Comparison of ENCODE assay signal across 8 cellular contexts in the genomic region with DNA sequence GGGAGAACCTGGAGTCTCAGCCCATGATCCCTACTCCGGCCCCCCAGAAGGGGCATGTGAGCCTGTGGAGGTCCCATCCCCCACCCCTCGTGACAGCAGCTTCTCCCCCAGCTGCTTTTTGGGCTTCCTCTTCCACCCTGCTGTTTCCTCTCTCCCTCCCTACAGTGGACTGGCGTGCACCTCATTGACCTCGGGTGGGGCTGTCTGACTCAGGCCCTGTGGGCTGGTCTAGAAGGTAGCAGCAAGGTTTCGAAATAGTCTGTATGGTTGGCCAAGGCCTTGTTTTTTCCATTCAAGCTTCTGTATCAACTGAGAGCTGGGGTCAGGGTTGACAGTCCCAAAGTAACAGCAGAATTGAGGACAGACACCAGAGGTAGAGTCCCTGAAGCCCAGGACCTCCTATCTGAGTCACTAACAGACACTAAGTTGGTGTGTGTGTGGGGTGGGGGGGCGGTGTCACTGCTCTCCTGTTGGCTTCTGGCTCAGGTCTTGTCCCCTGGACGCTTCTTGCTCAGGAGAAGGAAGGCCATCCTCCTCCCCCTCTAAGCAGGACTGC. TPM values are rescaled to one million over a fixed set of nuclear protein-coding genes. Genes with fewer than 3 reads are reported as not detected.
DNase-seq lines count a peak whose midpoint lies in the region; ATAC-seq and TF ChIP-seq lines count a peak whose summit lies in the region.

No MANE protein-coding gene starts in this region.

- peak overlapping the region in 1 of 2 experiments; percentile 37; a peak in 2 of 4 replicates for H3K4me3 ChIP-seq in HCT116 (replicated peaks in 1 of 2; ENCODE audit: low read depth in 1 of 2, low read length in 2 of 2)
- peak overlapping the region; percentile 38 for H3K4me3 ChIP-seq in Loucy (ENCODE audit: low read length, poor library complexity, severe bottlenecking)
- H3K4me3 ChIP-seq in mammary epithelial cell (replicated peaks in 1 of 3; ENCODE audit: insufficient read depth in 1 of 3, low read depth in 2 of 3, low read length in 3 of 3): no peak overlapping the region
- H3K4me3 ChIP-seq in lower leg skin (ENCODE audit: low read depth, poor library complexity, severe bottlenecking): no peak overlapping the region
- no peak overlapping the region for H3K4me3 ChIP-seq in vagina

- in situ Hi-C loops in mammary epithelial cell (cut with MboI; ENCODE audit: low sequenced_read_pairs in 2 of 2): no loop called here

- H3K79me2 ChIP-seq in HCT116 (ENCODE audit: insufficient read depth, low read length) (no peaks in the 10 kb centered on the region), Loucy (ENCODE audit: insufficient read depth, low read length) (no peaks in the 10 kb centered on the region), mammary epithelial cell (ENCODE audit: insufficient read depth, low read length) (peaks cover 33% of the 10 kb centered on the region)

- 23% methylated on average over 6 of the region's 7 CpGs for WGBS in mammary epithelial cell (ENCODE audit: low coverage, missing lambda C conversion rate)
- 48 to 49% methylated on average over 7 of the region's 7 CpGs for WGBS in lower leg skin, 2 donors

- POLR2A ChIA-PET in HCT116 (lab: Charles Lee): interaction anchor here (1.6 to 1.8 kb wide), 2 partner anchors 12 to 41 kb away, joined by 4 to 7 read pairs; a partner anchor contains a TSS

- H3K4me1 ChIP-seq in HCT116 (ENCODE audit: control insufficient read depth in 1 of 2, insufficient read depth in 2 of 2, low read length in 2 of 2): peaks cover 20 to 42% of the 10 kb centered on the region in 2 experiments
- H3K4me1 ChIP-seq in Loucy (ENCODE audit: insufficient read depth, low read length, poor library complexity, severe bottlenecking): peaks cover 29% of the 10 kb centered on the region
- peaks cover 45% of the 10 kb centered on the region for H3K4me1 ChIP-seq in mammary epithelial cell (ENCODE audit: insufficient read depth, low read length)
- H3K4me1 ChIP-seq in vagina: peaks cover 23% of the 10 kb centered on the region

- H3K36me3 ChIP-seq in HCT116 (ENCODE audit: control insufficient read depth in 1 of 2, insufficient read depth in 2 of 2, low read length in 2 of 2): no peaks in the 10 kb centered on the region
- H3K36me3 ChIP-seq in Loucy (ENCODE audit: insufficient read depth, low read length): no peaks in the 10 kb centered on the region
- peaks cover 8% of the 10 kb centered on the region for H3K36me3 ChIP-seq in mammary epithelial cell (ENCODE audit: insufficient read depth, low read length)
- no peaks in the 10 kb centered on the region for H3K36me3 ChIP-seq in vagina

- DNase-seq in HCT116 (ENCODE audit: low read depth, low spot score): peak; percentile 39
- peak; percentile 85 for DNase-seq in mammary epithelial cell
- peak; percentile 77 to 93 for DNase-seq in lower leg skin (ENCODE audit: low spot score in 2 of 2)
- DNase-seq in vagina (ENCODE audit: extremely low spot score in 2 of 2): peak; percentile 90 to 95
- no peak for DNase-seq in DMS53 treated with DMSO at 0.1 percent for 48 hours (lab: John Stamatoyannopoulos, UW; ENCODE audit: unreplicated experiment)
- DNase-seq in NCI-H1694 treated with DMSO at 0.1 percent for 48 hours (lab: John Stamatoyannopoulos, UW): no peak

- TF ChIP-seq CTCF in HCT116 (IDR thresholded peaks at IDR 0.05 in 2 of 3, conservative IDR thresholded peaks at IDR 0.05 in 1 of 3; ENCODE audit: borderline replicate concordance in 1 of 3, insufficient read depth in 1 of 3, low read depth in 2 of 3, low read length in 2 of 3): no peak
- no peak for TF ChIP-seq CTCF in Loucy (conservative IDR thresholded peaks at IDR 0.05; ENCODE audit: low read length)
- TF ChIP-seq CTCF in mammary epithelial cell (conservative IDR thresholded peaks at IDR 0.05 in 1 of 2, IDR thresholded peaks at IDR 0.05 in 1 of 2; ENCODE audit: extremely low read depth in 1 of 2, insufficient read depth in 1 of 2, low read depth in 1 of 2, low read length in 2 of 2): no peak
- no peak for TF ChIP-seq CTCF in lower leg skin (IDR thresholded peaks at IDR 0.05)
- TF ChIP-seq CTCF in vagina (IDR thresholded peaks at IDR 0.05): no peak

- H3K27ac ChIP-seq in HCT116 (ENCODE audit: low read depth, low read length) (peak overlapping the region; percentile 6; the same call in 1 of the 2 replicates), mammary epithelial cell (ENCODE audit: insufficient read depth, low read depth, low read length) (peak overlapping the region; percentile 83), vagina (peak overlapping the region; percentile 30)

- H4K20me1 ChIP-seq in HCT116 (ENCODE audit: insufficient read depth): no peaks in the 10 kb centered on the region
- H4K20me1 ChIP-seq in Loucy (ENCODE audit: insufficient read depth, low read length, poor library complexity, severe bottlenecking): no peaks in the 10 kb centered on the region
- no peaks in the 10 kb centered on the region for H4K20me1 ChIP-seq in mammary epithelial cell (ENCODE audit: insufficient read depth, low read length)

- TF ChIP-seq POLR2A in HCT116 (IDR thresholded peaks at IDR 0.05; ENCODE audit: borderline replicate concordance, extremely low read depth, insufficient read depth, insufficient read length) (no peak), lower leg skin (IDR thresholded peaks at IDR 0.05) (no peak), vagina (IDR thresholded peaks at IDR 0.05) (no peak)

- H3K27me3 ChIP-seq in HCT116 (ENCODE audit: insufficient read depth, low read length): no peaks in the 10 kb centered on the region
- H3K27me3 ChIP-seq in Loucy (ENCODE audit: insufficient read depth, low read length, poor library complexity, severe bottlenecking): no peaks in the 10 kb centered on the region
- no peaks in the 10 kb centered on the region for H3K27me3 ChIP-seq in mammary epithelial cell (ENCODE audit: insufficient read depth, low read length)
- H3K27me3 ChIP-seq in vagina: no peaks in the 10 kb centered on the region

- intact Hi-C loops in HCT116 (cut with micrococcal nuclease): no loop called here
- intact Hi-C loops in mammary epithelial cell (cut with micrococcal nuclease): no loop called here
- intact Hi-C loops in lower leg skin (cut with DNase I; ENCODE audit: low total_unique reads): no loop called here
- intact Hi-C loops in vagina (cut with DNase I): no loop called here

- peak overlapping the region; percentile 44 for H2AFZ ChIP-seq in HCT116 (ENCODE audit: low read depth, low read length, poor library complexity, severe bottlenecking)
- H2AFZ ChIP-seq in Loucy (ENCODE audit: low read length): peak overlapping the region; percentile 71
- peak overlapping the region; percentile 7 for H2AFZ ChIP-seq in mammary epithelial cell (ENCODE audit: low read depth, low read length)

- peak overlapping the region; percentile 72 for H3K4me2 ChIP-seq in HCT116 (ENCODE audit: low read length)
- H3K4me2 ChIP-seq in Loucy (ENCODE audit: low read depth, low read length, poor library complexity, severe bottlenecking): peak overlapping the region; percentile 65
- H3K4me2 ChIP-seq in mammary epithelial cell (ENCODE audit: insufficient read depth, low read depth, low read length): peak overlapping the region; percentile 53

- dilution Hi-C loops in mammary epithelial cell (cut with HindIII; ENCODE audit: low sequenced_read_pairs): no loop called here

- peak overlapping the region; percentile 37 for H3K9ac ChIP-seq in HCT116 (ENCODE audit: low read length)
- H3K9ac ChIP-seq in Loucy (ENCODE audit: low read depth, low read length, poor library complexity, severe bottlenecking): peak overlapping the region; percentile 61
- H3K9ac ChIP-seq in mammary epithelial cell (ENCODE audit: insufficient read depth, low read length): no peak overlapping the region

- CTCF ChIA-PET in HCT116 (lab: Charles Lee): no interaction called here
- CTCF ChIA-PET in mammary epithelial cell (lab: Charles Lee; ENCODE audit: low non-redundant PET): no interaction called here

- H3K9me3 ChIP-seq in HCT116 (ENCODE audit: control insufficient read depth in 1 of 2, insufficient read depth in 1 of 2, low read depth in 1 of 2, low read length in 2 of 2) (no peaks in the 10 kb centered on the region), Loucy (ENCODE audit: insufficient read depth, low read depth, low read length) (no peaks in the 10 kb centered on the region), mammary epithelial cell (replicated peaks; ENCODE audit: insufficient read depth, low read length) (no peaks in the 10 kb centered on the region), vagina (no peaks in the 10 kb centered on the region)

- RAD21 ChIA-PET in HCT116 (lab: Charles Lee; ENCODE audit: low non-redundant PET in 1 of 2, low total read pairs in 2 of 2, uncharacterized antibody in 2 of 2, unreplicated experiment in 2 of 2): no interaction called here

- H3F3A ChIP-seq in Loucy (ENCODE audit: low read depth): no peaks in the 10 kb centered on the region

- TF ChIP-seq RAD21 in HCT116 (IDR thresholded peaks at IDR 0.05; ENCODE audit: low read depth): no peak

- ATAC-seq in GM18511 (IDR thresholded peaks at IDR 0.05; ENCODE audit: unreplicated experiment) (peak; percentile 75), HCT116 (peak; percentile 89)

- H3K9me2 ChIP-seq in HCT116 (ENCODE audit: insufficient read depth): no peaks in the 10 kb centered on the region
- no peaks in the 10 kb centered on the region for H3K9me2 ChIP-seq in Loucy (replicated peaks; ENCODE audit: low read depth, low read length)

- no TSS peak for BruUV-seq in HCT116 (replicated peaks; lab: Mats Ljungman, UMichigan)
- BruUV-seq in mammary epithelial cell (replicated peaks; lab: Mats Ljungman, UMichigan): no TSS peak

TF ChIP-seq in HCT116, 20 proteins besides CTCF, POLR2A, EP300 and RAD21 (continues in another document):
- TF ChIP-seq ELF1 (IDR thresholded peaks at IDR 0.05; ENCODE audit: borderline replicate concordance, low read depth): no peak
- TF ChIP-seq POLR2AphosphoS5 (IDR thresholded peaks at IDR 0.05; ENCODE audit: low read depth, low read length): peak; percentile 47; the same call in 1 of the 2 replicates
- peak; percentile 49 for TF ChIP-seq JUND (IDR thresholded peaks at IDR 0.05)
- TF ChIP-seq SRF (IDR thresholded peaks at IDR 0.05; ENCODE audit: low read depth): no peak
- TF ChIP-seq, protein P1, sequence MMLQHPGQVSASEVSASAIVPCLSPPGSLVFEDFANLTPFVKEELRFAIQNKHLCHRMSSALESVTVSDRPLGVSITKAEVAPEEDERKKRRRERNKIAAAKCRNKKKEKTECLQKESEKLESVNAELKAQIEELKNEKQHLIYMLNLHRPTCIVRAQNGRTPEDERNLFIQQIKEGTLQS (IDR thresholded peaks at IDR 0.05): no peak
- peak; percentile 37 for TF ChIP-seq YY1 (IDR thresholded peaks at IDR 0.05; ENCODE audit: extremely low read depth, insufficient replicate concordance, low read depth, low read length)

RNA-seq across cellular contexts. Expression of a gene that starts 7.7 kb away (rescaled TPM):
- total RNA-seq in HCT116 (2021; ENCODE audit: unreplicated experiment) (5.1 TPM), mammary epithelial cell (10 to 100 TPM; 34.8 to 85.5 TPM), lower leg skin (100 to 1,000 TPM; 137 to 334 (median 238) TPM), vagina (22.6 TPM)
- polyA plus RNA-seq in HCT116 (2012): 3.8 and 4.2 TPM in 2 replicates
- polyA plus RNA-seq in mammary epithelial cell: 80.3 TPM
- polyA minus RNA-seq in mammary epithelial cell: 76.7 TPM

RNA-seq across cellular contexts. Expression of a gene that starts 40.6 kb away (rescaled TPM):
- total RNA-seq in HCT116 (2021; ENCODE audit: unreplicated experiment) (17.9 TPM), mammary epithelial cell (10 to 100 TPM; 15.0 to 17.5 TPM), lower leg skin (10 to 100 TPM in 3 of 4 donors, 1 to 10 TPM in 1; 8.6 to 17.1 (median 13.6) TPM), vagina (12.8 TPM)
- 13.3 and 16.6 TPM in 2 replicates for polyA plus RNA-seq in HCT116 (2012)
- polyA plus RNA-seq in mammary epithelial cell: 25.6 TPM
- polyA minus RNA-seq in mammary epithelial cell: 0.31 TPM

Comparison
In these comparisons a context has a peak if more than half of its experiments do, and no peak if none do; other contexts are left out.
1. DNase-seq: peak in HCT116 (single experiment), mammary epithelial cell (single experiment), lower leg skin (2 of 2) and vagina (2 of 2); none in DMS53 treated with DMSO at 0.1 percent for 48 hours (single experiment) and NCI-H1694 treated with DMSO at 0.1 percent for 48 hours (single experiment).
2. H2AFZ ChIP-seq: peak in every context shown above with its lines; median percentile 71 in Loucy; 44 in HCT116; 7 in mammary epithelial cell.
3. H3K27ac ChIP-seq: peak in every context shown above with its lines; median percentile 83 in mammary epithelial cell; 30 in vagina; 6 in HCT116.
4. Peak in every context shown above with its lines, with median percentiles within 50 percentile points of each other: H3K4me2 ChIP-seq.